ENCODE assay signal across 8 cellular contexts in the genomic region with DNA sequence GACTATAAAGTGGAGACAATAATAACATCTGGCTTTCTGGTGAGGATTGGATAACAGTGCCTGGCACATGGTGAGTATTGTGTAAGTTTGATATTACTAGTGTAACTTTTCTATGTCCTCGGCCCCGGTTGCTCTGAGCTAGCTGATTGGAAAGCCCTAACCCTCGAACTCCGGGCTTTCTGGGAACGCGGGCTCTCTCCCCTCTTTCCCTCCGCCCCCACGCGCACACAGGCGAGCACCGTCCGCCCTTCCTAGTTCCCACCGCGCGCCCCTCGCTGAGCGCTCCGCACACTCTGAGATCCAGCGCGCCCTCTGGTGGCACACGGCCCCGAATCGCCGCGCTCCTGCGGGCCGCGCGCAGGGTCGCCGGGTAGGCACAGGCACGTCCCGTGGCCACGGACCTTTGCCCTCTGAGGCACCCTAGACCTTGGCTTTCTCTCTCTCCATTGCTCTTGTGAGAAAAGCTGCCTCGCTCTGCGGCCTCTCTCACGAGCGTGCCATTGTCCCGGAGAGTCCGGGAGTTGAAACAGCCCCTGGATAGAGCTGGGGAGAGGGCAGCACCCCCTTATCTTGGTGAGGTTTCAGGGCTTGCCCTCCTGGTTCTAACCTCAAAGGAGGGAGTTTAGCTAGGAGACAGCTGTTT. TPM values are rescaled to one million over a fixed set of nuclear protein-coding genes. Genes with fewer than 3 reads are reported as not detected.
DNase-seq lines count a peak whose midpoint lies in the region; FAIRE-seq lines count a peak whose summit lies in the region.

No MANE protein-coding gene starts in this region.

- no peak for FAIRE-seq in RCC 7860 (lab: Jason Lieb, UNC)

- DNase-seq in activated gamma-delta T cell treated with Interleukin-2 at 50 U/mL for 16 hours (peak; percentile 37), activated gamma-delta T cell (lab: John Stamatoyannopoulos, UW) (no peak), NCI-H1694 treated with DMSO at 0.1 percent for 48 hours (lab: John Stamatoyannopoulos, UW) (peak; percentile 67), dermis blood vessel endothelial cell (peak; percentile 72), medulla oblongata (ENCODE audit: extremely low spot score) (peak; percentile 45), RCC 7860 (ENCODE audit: low spot score) (no peak)
- peak; percentile 16 to 39 for DNase-seq in activated CD4-positive, alpha-beta T cell treated with anti-CD3 and anti-CD28 coated beads for 4 hours
- DNase-seq in stimulated activated CD8-positive, alpha-beta memory T cell treated with anti-CD3 and anti-CD28 coated beads, Interleukin-4, amount 100 ng/mL, for 48 hours: peak; percentile 81

RNA-seq across cellular contexts. Expression of a gene that starts 23.2 kb away (rescaled TPM):
- not detected in 2 replicates for total RNA-seq in dermis blood vessel endothelial cell

Comparison
In these comparisons a context has a peak if more than half of its experiments do, and no peak if none do; other contexts are left out.
1. DNase-seq: peak in activated gamma-delta T cell treated with Interleukin-2 at 50 U/mL for 16 hours (single experiment), NCI-H1694 treated with DMSO at 0.1 percent for 48 hours (single experiment), activated CD4-positive, alpha-beta T cell treated with anti-CD3 and anti-CD28 coated beads for 4 hours (2 of 2), dermis blood vessel endothelial cell (single experiment), medulla oblongata (single experiment) and stimulated activated CD8-positive, alpha-beta memory T cell treated with anti-CD3 and anti-CD28 coated beads, Interleukin-4, amount 100 ng/mL, for 48 hours (single experiment); none in activated gamma-delta T cell (single experiment) and RCC 7860 (single experiment).